Comparison of ENCODE assay signal across 7 cellular contexts in genomic region chr4:73369506-73370199, GRCh38. TPM values are rescaled to one million over a fixed set of nuclear protein-coding genes. Genes with fewer than 3 reads are reported as not detected.
"Had no signal": no experiment of that assay in that cellular context is flagged by ENCODE, and none has a peak within 500 bp of the region (broad histone marks: within the 10 kb centered on the region; RNA-seq: fewer than 3 reads in every experiment).

No MANE protein-coding gene starts in this region.

RNA-seq across cellular contexts. Expression of gene ALB, which starts 34.4 kb away (rescaled TPM):
- total RNA-seq: dermis microvascular lymphatic vessel endothelial cell, glomerular endothelial cell, left colon, left ventricle myocardium inferior, mammary epithelial cell had no signal
- polyA plus RNA-seq: immature natural killer cell; mammary epithelial cell; naive thymus-derived CD4-positive, alpha-beta T cell had no signal
